In the genomic region with DNA sequence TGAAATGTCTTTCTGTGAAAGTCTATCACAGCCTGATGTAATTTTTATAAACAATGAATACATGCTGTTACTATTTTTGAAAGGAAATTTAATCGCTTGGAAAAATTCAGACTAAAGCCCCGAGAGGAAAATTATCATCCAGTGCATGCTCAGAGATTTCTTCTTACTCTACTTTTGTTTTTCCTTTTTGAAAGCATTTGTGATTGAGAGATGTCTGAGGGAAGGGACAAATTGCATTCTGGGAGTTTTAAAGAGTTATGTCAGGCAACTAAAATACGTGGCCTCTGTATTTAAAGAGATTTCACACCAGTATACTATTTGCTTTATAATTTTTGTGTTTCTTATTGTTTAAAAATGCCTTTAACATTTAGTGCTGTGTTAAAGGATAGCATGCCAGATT, we compare ENCODE assay signal across 8 cellular contexts. TPM values are rescaled to one million over a fixed set of nuclear protein-coding genes. Genes with fewer than 3 reads are reported as not detected.
DNase-seq lines count a peak whose midpoint lies in the region; ATAC-seq, FAIRE-seq and TF ChIP-seq lines count a peak whose summit lies in the region.

No MANE protein-coding gene starts in this region.

- DNase-seq in GM12892 (ENCODE audit: insufficient read length), result no peak
- no peak for DNase-seq in PC-3
- DNase-seq in endodermal cell, result no peak
- no peak for DNase-seq in progenitor cell of endocrine pancreas (ENCODE audit: low spot score, unreplicated experiment)
- DNase-seq in NCI-H2107 treated with DMSO at 0.1 percent for 48 hours (lab: John Stamatoyannopoulos, UW; ENCODE audit: unreplicated experiment), result no peak
- DNase-seq in NCI-H69 (lab: John Stamatoyannopoulos, UW), result no peak

- peak overlapping the region; percentile 93 for H3K27ac Mint-ChIP-seq in endodermal cell
- H3K27ac Mint-ChIP-seq in progenitor cell of endocrine pancreas, result peak overlapping the region; percentile 100

- no peaks in the 10 kb centered on the region for H3K9me2 ChIP-seq in PC-3 (replicated peaks; ENCODE audit: low read length)

- peaks cover 36% of the 10 kb centered on the region for H3K79me2 ChIP-seq in PC-3 (ENCODE audit: low read length)

- peak; percentile 69 for FAIRE-seq in GM12892 (lab: Jason Lieb, UNC)

- H3K36me3 ChIP-seq in PC-3 (ENCODE audit: low read depth, low read length) (no peaks in the 10 kb centered on the region; the same call in 1 of the 2 replicates), endodermal cell (ENCODE audit: control insufficient read depth, insufficient read depth, low read length) (no peaks in the 10 kb centered on the region)

- CTCF ChIA-PET in PC-3 (lab: Charles Lee), result no interaction called here

- H3K4me1 ChIP-seq in PC-3 (ENCODE audit: insufficient read depth, low read length) (peaks cover 62% of the 10 kb centered on the region), endodermal cell (ENCODE audit: control insufficient read depth, insufficient read depth, low read length) (no peaks in the 10 kb centered on the region)

- peak overlapping the region; percentile 83 for H3K4me2 ChIP-seq in PC-3 (ENCODE audit: low read length)

- H4K20me1 ChIP-seq in PC-3 (ENCODE audit: low read length), result peaks cover 25% of the 10 kb centered on the region

- no peak for TF ChIP-seq CTCF in PC-3 (conservative IDR thresholded peaks at IDR 0.05; ENCODE audit: low read depth, low read length)
- no peak for TF ChIP-seq CTCF in endodermal cell (conservative IDR thresholded peaks at IDR 0.05)
- no peak for TF ChIP-seq CTCF in progenitor cell of endocrine pancreas (IDR thresholded peaks at IDR 0.05; ENCODE audit: unreplicated experiment)

- H3K27ac ChIP-seq in PC-3 (ENCODE audit: low read length) (peak overlapping the region; percentile 78), endodermal cell (ENCODE audit: low read depth, low read length) (peak overlapping the region; percentile 98)

- no peaks in the 10 kb centered on the region for H3K9me3 Mint-ChIP-seq in endodermal cell
- H3K9me3 Mint-ChIP-seq in progenitor cell of endocrine pancreas (ENCODE audit: low read depth), result no peaks in the 10 kb centered on the region

- ATAC-seq in PC-3 (no peak), HG02970 (IDR thresholded peaks at IDR 0.05; ENCODE audit: low FRiP score, unreplicated experiment) (no peak), GM18909 (IDR thresholded peaks at IDR 0.05; ENCODE audit: poor library complexity, unreplicated experiment) (no peak)

- POLR2A ChIA-PET in PC-3 (lab: Charles Lee; ENCODE audit: unreplicated experiment), result no interaction called here

- WGBS in endodermal cell (ENCODE audit: insufficient coverage in 1 of 2, insufficient read length in 1 of 2), 2 experiments, result 94% methylated on average over 2 of the region's 3 CpGs; no CpG with 5 or more reads in 1 of the 2 experiments

- H3K9ac ChIP-seq in PC-3 (ENCODE audit: low read length) (peak overlapping the region; percentile 95), endodermal cell (ENCODE audit: extremely low read depth, low read length, poor library complexity, severe bottlenecking) (peak overlapping the region; percentile 87)

- peak overlapping the region; percentile 74; the same call in 1 of the 2 replicates for H2AFZ ChIP-seq in PC-3 (ENCODE audit: low read length)

- H3F3A ChIP-seq in PC-3 (ENCODE audit: low read length, unreplicated experiment), result peaks cover 3% of the 10 kb centered on the region

- intact Hi-C loops in PC-3 (cut with micrococcal nuclease), result loop anchor here (5.0 kb wide), 1 partner anchor 51 kb away; no protein-coding TSS in a partner anchor

- no peak for TF ChIP-seq POLR2A in GM12892 (IDR thresholded peaks at IDR 0.05; ENCODE audit: low read depth, low read length)

- peaks cover 2% of the 10 kb centered on the region for H3K36me3 Mint-ChIP-seq in endodermal cell (ENCODE audit: low read depth)
- peaks cover 2% of the 10 kb centered on the region for H3K36me3 Mint-ChIP-seq in progenitor cell of endocrine pancreas (ENCODE audit: insufficient read depth)

- peak overlapping the region; percentile 75; the same call in 1 of the 2 replicates for H3K4me3 ChIP-seq in PC-3 (ENCODE audit: low read length)
- peak overlapping the region; percentile 74 for H3K4me3 ChIP-seq in endodermal cell (ENCODE audit: low read length)

- H3K27me3 ChIP-seq in PC-3 (ENCODE audit: low read length), result no peaks in the 10 kb centered on the region
- H3K27me3 ChIP-seq in endodermal cell (ENCODE audit: control insufficient read depth, insufficient read depth, low read length, poor library complexity, severe bottlenecking), result no peaks in the 10 kb centered on the region

- H3K4me3 Mint-ChIP-seq in endodermal cell, result peak overlapping the region; percentile 82
- peak overlapping the region; percentile 86 for H3K4me3 Mint-ChIP-seq in progenitor cell of endocrine pancreas (ENCODE audit: low read depth)

- no peaks in the 10 kb centered on the region for H3K27me3 Mint-ChIP-seq in endodermal cell (ENCODE audit: insufficient read depth)
- no peaks in the 10 kb centered on the region for H3K27me3 Mint-ChIP-seq in progenitor cell of endocrine pancreas

- BruUV-seq in PC-3 (replicated peaks; lab: Mats Ljungman, UMichigan), result no TSS peak

- H3K4me1 Mint-ChIP-seq in endodermal cell (peaks cover 41% of the 10 kb centered on the region), progenitor cell of endocrine pancreas (ENCODE audit: low read depth) (peaks cover 61% of the 10 kb centered on the region)

- H3K9me3 ChIP-seq in PC-3 (ENCODE audit: low read length) (no peaks in the 10 kb centered on the region), endodermal cell (ENCODE audit: control insufficient read depth, low read length) (no peaks in the 10 kb centered on the region)

RNA-seq across cellular contexts. Expression of a gene that starts 1.4 kb away (rescaled TPM):
- polyA plus RNA-seq in GM12892 (2012; ENCODE audit: missing spikeins), result 19.5 TPM
- 21.0 and 25.9 TPM in 2 replicates for total RNA-seq in PC-3 (2014; rRNA removed)
- 10 to 100 TPM; 20.3 to 51.0 TPM for total RNA-seq in endodermal cell
- 13.0 TPM for polyA plus RNA-seq in endodermal cell (2013, experiment 1 of 2)
- 14.6 TPM for polyA plus RNA-seq in endodermal cell (2013, experiment 2 of 2)
- total RNA-seq in progenitor cell of endocrine pancreas, result 113 and 116 TPM in 2 replicates
